ENCODE assay signal across 13 cellular contexts in genomic region chr10:110758898-110759297, GRCh38.
DNase-seq lines count a peak whose midpoint lies in the region; ATAC-seq, FAIRE-seq and TF ChIP-seq lines count a peak whose summit lies in the region.
"Had no signal": no experiment of that assay in that cellular context is flagged by ENCODE, and none has a peak within 500 bp of the region (broad histone marks: within the 10 kb centered on the region; RNA-seq: fewer than 3 reads in every experiment).

No MANE protein-coding gene starts in this region.

- H3K4me3 Mint-ChIP-seq in neural progenitor cell, result no peak overlapping the region
- H3K4me3 Mint-ChIP-seq: CD8-positive, alpha-beta T cell had no signal

- H3K4me2 ChIP-seq in neural progenitor cell, result no peak overlapping the region

- peak overlapping the region in 3 of 4 donors; percentile 38 to 59 (median 45) for H3K27ac ChIP-seq in esophagus muscularis mucosa (replicated peaks in 1 of 4)
- no peak overlapping the region for H3K27ac ChIP-seq in neural progenitor cell

- H3K4me1 ChIP-seq in esophagus muscularis mucosa, result peaks cover 0 to 61% (median 13%) of the 10 kb centered on the region in 4 donors
- H3K4me1 ChIP-seq in neural progenitor cell, result peaks cover 13% of the 10 kb centered on the region

- H2AFZ ChIP-seq in neural progenitor cell (replicated peaks), result peak overlapping the region; percentile 53

- WGBS in esophagus muscularis mucosa, result 91% methylated on average over 4 of the region's 4 CpGs

- H3K27me3 Mint-ChIP-seq in neural progenitor cell (ENCODE audit: insufficient read depth, low read depth), result peaks cover 3% of the 10 kb centered on the region

- no peaks in the 10 kb centered on the region for H3K79me2 ChIP-seq in neural progenitor cell (ENCODE audit: low read depth)

- H4K20me1 ChIP-seq in neural progenitor cell (ENCODE audit: low read depth), result no peaks in the 10 kb centered on the region

- H3K9ac ChIP-seq in neural progenitor cell, result no peak overlapping the region

- intact Hi-C loops in esophagus muscularis mucosa (cut with DNase I), result no loop called here

- peak; percentile 23 for FAIRE-seq in RCC 7860 (lab: Jason Lieb, UNC)
- FAIRE-seq: HepG2, TTC549 had no signal

- no peak for TF ChIP-seq EP300 in esophagus muscularis mucosa (IDR thresholded peaks at IDR 0.05)

- ATAC-seq in GM18868 (IDR thresholded peaks at IDR 0.05; ENCODE audit: unreplicated experiment), result no peak
- ATAC-seq: CD8-positive, alpha-beta T cell; HepG2 had no signal

- H3K9me3 ChIP-seq in esophagus muscularis mucosa (no peaks in the 10 kb centered on the region), neural progenitor cell (ENCODE audit: low read depth) (no peaks in the 10 kb centered on the region)

- H3K27me3 ChIP-seq in esophagus muscularis mucosa (no peaks in the 10 kb centered on the region), neural progenitor cell (no peaks in the 10 kb centered on the region)

- TF ChIP-seq CTCF in esophagus muscularis mucosa (IDR thresholded peaks at IDR 0.05) (no peak), neural progenitor cell (IDR thresholded peaks at IDR 0.05) (no peak)

- H3K36me3 ChIP-seq in esophagus muscularis mucosa (no peaks in the 10 kb centered on the region), neural progenitor cell (no peaks in the 10 kb centered on the region)

- DNase-seq in DMS153 treated with DMSO at 0.1 percent for 48 hours (lab: John Stamatoyannopoulos, UW; ENCODE audit: unreplicated experiment) (peak; percentile 63), RCC 7860 (ENCODE audit: low spot score) (peak; percentile 50), esophagus muscularis mucosa (ENCODE audit: extremely low spot score) (no peak), neural progenitor cell (ENCODE audit: low spot score) (peak; percentile 29), NCI-H1930 (lab: John Stamatoyannopoulos, UW) (no peak)
- no peak for DNase-seq in activated CD4-positive, alpha-beta T cell treated with anti-CD3 and anti-CD28 coated beads, Interleukin-2, amount 50 U/mL, for 1 hour
- no peak for DNase-seq in activated naive CD4-positive, alpha-beta T cell (lab: John Stamatoyannopoulos, UW)
- DNase-seq: activated gamma-delta T cell; CD8-positive, alpha-beta T cell; NCI-H446 treated with DMSO at 0.1 percent for 48 hours had no signal

- no peak overlapping the region for H3K27ac Mint-ChIP-seq in neural progenitor cell
- H3K27ac Mint-ChIP-seq: CD8-positive, alpha-beta T cell had no signal

- H3K4me1 Mint-ChIP-seq in neural progenitor cell, result peaks cover 13% of the 10 kb centered on the region

- TF ChIP-seq POLR2A in esophagus muscularis mucosa (IDR thresholded peaks at IDR 0.05; ENCODE audit: low read depth), result no peak

- peaks cover 13% of the 10 kb centered on the region for H3F3A ChIP-seq in neural progenitor cell (ENCODE audit: low read depth)

- H3K4me3 ChIP-seq in esophagus muscularis mucosa (no peak overlapping the region), neural progenitor cell (no peak overlapping the region)

- peaks cover 3% of the 10 kb centered on the region for H3K9me3 Mint-ChIP-seq in neural progenitor cell
- H3K9me3 Mint-ChIP-seq: CD8-positive, alpha-beta T cell had no signal

- H3K36me3 Mint-ChIP-seq in neural progenitor cell, result no peaks in the 10 kb centered on the region
- H3K36me3 Mint-ChIP-seq: CD8-positive, alpha-beta T cell had no signal

Comparison
In these comparisons a context has a peak if more than half of its experiments do, and no peak if none do; other contexts are left out.
1. DNase-seq: peak in DMS153 treated with DMSO at 0.1 percent for 48 hours (single experiment), RCC 7860 (single experiment) and neural progenitor cell (single experiment); none in esophagus muscularis mucosa (single experiment), activated CD4-positive, alpha-beta T cell treated with anti-CD3 and anti-CD28 coated beads, Interleukin-2, amount 50 U/mL, for 1 hour (single experiment), NCI-H1930 (0 of 2) and activated naive CD4-positive, alpha-beta T cell (0 of 4).